8 cellular contexts compared by ENCODE assay signal in genomic region chr7:26101471-26102151, GRCh38. TPM values are rescaled to one million over a fixed set of nuclear protein-coding genes. Genes with fewer than 3 reads are reported as not detected.
DNase-seq lines count a peak whose midpoint lies in the region; ATAC-seq and TF ChIP-seq lines count a peak whose summit lies in the region.

No MANE protein-coding gene starts in this region.

- TF ChIP-seq EP300 in upper lobe of left lung (IDR thresholded peaks at IDR 0.05): no peak

- peaks cover 7% of the 10 kb centered on the region for H3K4me1 Mint-ChIP-seq in T-helper 17 cell

- no peaks in the 10 kb centered on the region for H3K9me3 ChIP-seq in heart left ventricle
- no peaks in the 10 kb centered on the region for H3K9me3 ChIP-seq in T-helper 17 cell (ENCODE audit: control insufficient read depth, low read length, poor library complexity, severe bottlenecking)
- H3K9me3 ChIP-seq in upper lobe of left lung: no peaks in the 10 kb centered on the region

- DNase-seq in heart left ventricle (peak in 1 of 5 donors; percentile 40), Right ventricle myocardium superior (no peak), T-helper 17 cell (no peak), upper lobe of left lung (peak in 1 of 2 donors; percentile 53), GM03348 (ENCODE audit: low spot score) (no peak), NCI-H2227 (lab: John Stamatoyannopoulos, UW; ENCODE audit: unreplicated experiment) (no peak)

- no peak overlapping the region for H3K4me3 Mint-ChIP-seq in T-helper 17 cell

- H3K36me3 ChIP-seq in heart left ventricle: no peaks in the 10 kb centered on the region
- H3K36me3 ChIP-seq in upper lobe of left lung: no peaks in the 10 kb centered on the region

- WGBS in heart left ventricle, 4 donors: 31 to 46% (median 36%) methylated on average over 13 of the region's 13 CpGs
- 39 to 51% methylated on average over 13 of the region's 13 CpGs for WGBS in upper lobe of left lung, 2 donors

- TF ChIP-seq CTCF in heart left ventricle (IDR thresholded peaks at IDR 0.05) (no peak), upper lobe of left lung (IDR thresholded peaks at IDR 0.05) (no peak)

- ATAC-seq in heart left ventricle (peak; percentile 29 to 70 (median 42)), Right ventricle myocardium superior (ENCODE audit: poor library complexity) (no peak), T-helper 17 cell (no peak), upper lobe of left lung (ENCODE audit: low FRiP score in 2 of 2) (peak; percentile 41 to 79), GM21737 (IDR thresholded peaks at IDR 0.05; ENCODE audit: unreplicated experiment) (no peak)

- H3K4me3 ChIP-seq in heart left ventricle (peak overlapping the region in 5 of 12 donors; percentile 7 to 33 (median 17)), upper lobe of left lung (peak overlapping the region in 3 of 4 donors; percentile 4 to 19 (median 7))

- intact Hi-C loops in heart left ventricle (cut with DNase I) (no loop called here), Right ventricle myocardium superior (cut with DNase I) (no loop called here)

- TF ChIP-seq POLR2A in heart left ventricle (IDR thresholded peaks at IDR 0.05) (no peak), upper lobe of left lung (IDR thresholded peaks at IDR 0.05) (peak in 1 of 4 donors; percentile 50)

- H3K27ac ChIP-seq in heart left ventricle: peak overlapping the region in 9 of 12 donors; percentile 3 to 80 (median 32)
- H3K27ac ChIP-seq in layer of hippocampus (ENCODE audit: low read depth, low read length): peak overlapping the region; percentile 52
- peak overlapping the region; percentile 58 to 76 (median 72) for H3K27ac ChIP-seq in upper lobe of left lung

- H3K27me3 ChIP-seq in heart left ventricle (peaks cover 0 to 6% (median 0%) of the 10 kb centered on the region in 9 donors), layer of hippocampus (ENCODE audit: control insufficient read depth, insufficient read depth, low read length) (no peaks in the 10 kb centered on the region), upper lobe of left lung (no peaks in the 10 kb centered on the region)

- H3K36me3 Mint-ChIP-seq in T-helper 17 cell (ENCODE audit: low read depth): no peaks in the 10 kb centered on the region

- H3K4me1 ChIP-seq in heart left ventricle: no peaks in the 10 kb centered on the region
- peaks cover 0 to 4% (median 0%) of the 10 kb centered on the region in 4 donors for H3K4me1 ChIP-seq in upper lobe of left lung

- no peaks in the 10 kb centered on the region for H3K27me3 Mint-ChIP-seq in T-helper 17 cell

- H3K27ac Mint-ChIP-seq in T-helper 17 cell: peak overlapping the region; percentile 51

RNA-seq across cellular contexts. Expression of gene NFE2L3, which starts 50.4 kb away (rescaled TPM):
- total RNA-seq in heart left ventricle: 1 to 10 TPM in 7 of 9 donors, under 1 TPM in 2; 0.75 to 5.6 (median 1.8) TPM
- 1 to 10 TPM; 1.1 to 1.8 TPM for polyA plus RNA-seq in heart left ventricle
- 0.91 TPM for total RNA-seq in Right ventricle myocardium superior
- total RNA-seq in T-helper 17 cell: 1 to 10 TPM; 3.9 to 4.3 TPM
- total RNA-seq in upper lobe of left lung: 10 to 100 TPM in 1 of 6 donors, 1 to 10 TPM in 5; 5.5 to 13.8 (median 7.0) TPM

Comparison
In these comparisons a context has a peak if more than half of its experiments do, and no peak if none do; other contexts are left out.
1. ATAC-seq: peak in heart left ventricle (4 of 4) and upper lobe of left lung (2 of 2); none in Right ventricle myocardium superior (single experiment), T-helper 17 cell (single experiment) and GM21737 (single experiment).
2. Peak in every context shown above with its lines, with median percentiles within 50 percentile points of each other: H3K27ac ChIP-seq.